ENCODE assay signal across 33 cellular contexts in the genomic region with DNA sequence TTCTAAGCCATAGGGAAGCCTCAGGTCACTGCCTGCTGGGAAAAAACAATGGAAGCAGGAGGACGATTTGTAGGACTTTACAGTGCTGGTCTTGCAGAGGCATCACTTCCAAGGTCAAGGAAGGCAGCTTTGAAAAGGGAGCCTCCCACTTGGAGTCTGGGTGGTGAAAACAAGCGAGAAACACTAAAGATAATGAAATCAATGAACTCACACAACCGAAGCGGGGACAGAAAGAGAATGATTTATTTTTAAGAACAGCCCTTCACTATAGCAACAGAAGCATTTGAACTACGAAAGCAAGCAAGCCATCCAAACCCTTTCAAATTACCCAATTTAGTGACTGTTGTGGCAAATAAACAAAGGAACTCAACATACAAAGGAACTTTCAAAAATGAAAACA.
DNase-seq lines count a peak whose midpoint lies in the region; ATAC-seq and TF ChIP-seq lines count a peak whose summit lies in the region.
"Had no signal": no experiment of that assay in that cellular context is flagged by ENCODE, and none has a peak within 500 bp of the region (broad histone marks: within the 10 kb centered on the region; RNA-seq: fewer than 3 reads in every experiment).

No MANE protein-coding gene starts in this region.

- H3K27ac Mint-ChIP-seq in nephron progenitor cell: peak overlapping the region; percentile 4
- H3K27ac Mint-ChIP-seq: activated T-helper 2 cell treated with anti-CD3 and anti-CD28 coated beads, Interferon-gamma antibody, Interleukin-2, Interleukin-4, amounts not matched to agents 10 μg/mL and 5 μg/mL and 100 μg/mL, durations not matched to agents 14 hours and 24 hours and 36 hours; CD4-positive, alpha-beta T cell; GM23338; IgD-negative memory B cell had no signal

- H3K9me3 ChIP-seq in left lung: peaks cover 0 to 13% of the 10 kb centered on the region in 2 donors
- H3K9me3 ChIP-seq: gastrocnemius medialis, sigmoid colon, tibial artery had no signal

- no peak for ATAC-seq in left lung
- ATAC-seq: gastrocnemius medialis, GM23338 had no signal

- H3K4me1 Mint-ChIP-seq in nephron progenitor cell: peaks cover 15% of the 10 kb centered on the region
- H3K4me1 Mint-ChIP-seq: GM23338, IgD-negative memory B cell had no signal

- H3K36me3 Mint-ChIP-seq in nephron progenitor cell (ENCODE audit: low read depth): peaks cover 3% of the 10 kb centered on the region
- H3K36me3 Mint-ChIP-seq: IgD-negative memory B cell had no signal

- H3K4me1 ChIP-seq in left lung: no peaks in the 10 kb centered on the region
- H3K4me1 ChIP-seq: gastrocnemius medialis, stomach had no signal

- H3K4me3 ChIP-seq in fibroblast of villous mesenchyme (ENCODE audit: low read depth, low read length) (no peak overlapping the region), left lung (no peak overlapping the region)
- H3K4me3 ChIP-seq: cardiac muscle cell, coronary artery, gastrocnemius medialis, GM23338, hepatocyte, sigmoid colon, stomach, tibial artery had no signal

- peak overlapping the region in 1 of 2 donors; percentile 49 for H3K27ac ChIP-seq in left lung
- H3K27ac ChIP-seq: 22Rv1, cardiac muscle cell, coronary artery, gastrocnemius medialis, hepatocyte, stomach, tibial artery, VCaP had no signal

- peaks cover 36% of the 10 kb centered on the region for H3K9me3 Mint-ChIP-seq in nephron progenitor cell
- H3K9me3 Mint-ChIP-seq: CD4-positive, alpha-beta T cell had no signal

- no peak for TF ChIP-seq CTCF in fibroblast of villous mesenchyme (IDR thresholded peaks at IDR 0.05; ENCODE audit: insufficient read depth, low read depth, low read length)
- TF ChIP-seq CTCF in nephron progenitor cell (IDR thresholded peaks at IDR 0.05): no peak
- no peak for TF ChIP-seq CTCF in left lung (IDR thresholded peaks at IDR 0.05)

- DNase-seq in NCI-H748 (lab: John Stamatoyannopoulos, UW; ENCODE audit: unreplicated experiment) (peak; percentile 34), NCI-H748 treated with DMSO at 0.1 percent for 48 hours (lab: John Stamatoyannopoulos, UW) (no peak), fibroblast of villous mesenchyme (ENCODE audit: low read depth) (peak; percentile 37), nephron progenitor cell (no peak), NCI-H510A treated with DMSO at 0.1 percent for 48 hours (lab: John Stamatoyannopoulos, UW) (no peak), NCI-H187 (lab: John Stamatoyannopoulos, UW) (no peak), left lung (no peak), DMS79 (lab: John Stamatoyannopoulos, UW) (no peak)
- DNase-seq: activated CD4-positive, alpha-beta T cell treated with anti-CD3 and anti-CD28 coated beads for 4 hours; activated naive CD4-positive, alpha-beta T cell treated with anti-CD3 and anti-CD28 coated beads, Interleukin-2, amount 50 U/mL, for 16 hours; AML-193; CD4-positive, alpha-beta T cell; effector CD8-positive, alpha-beta T cell; gastrocnemius medialis; NCI-H1048; NCI-H1930; NCI-H2171 treated with DMSO at 0.1 percent for 48 hours; NCI-H510A; OCI-M1; posterior cingulate gyrus; sigmoid colon; stimulated activated CD4-positive, alpha-beta T cell treated with anti-CD3 and anti-CD28 coated beads, Interleukin-4, amount 100 ng/mL, for 1 hour; stomach; T1000; tibial artery had no signal

- H3K36me3 ChIP-seq in left lung: no peaks in the 10 kb centered on the region
- H3K36me3 ChIP-seq: cardiac muscle cell, gastrocnemius medialis, sigmoid colon, stomach, tibial artery had no signal

- H3K27me3 Mint-ChIP-seq in nephron progenitor cell (ENCODE audit: low read depth, poor library complexity): peaks cover 7% of the 10 kb centered on the region
- H3K27me3 Mint-ChIP-seq: IgD-negative memory B cell had no signal

- no peaks in the 10 kb centered on the region for H3K27me3 ChIP-seq in left lung
- H3K27me3 ChIP-seq: cardiac muscle cell, gastrocnemius medialis, hepatocyte, sigmoid colon, stomach, tibial artery had no signal

- intact Hi-C loops in left lung (cut with DNase I): no loop called here

- H3K4me3 Mint-ChIP-seq in nephron progenitor cell: no peak overlapping the region
- H3K4me3 Mint-ChIP-seq: CD4-positive, alpha-beta T cell; GM23338; IgD-negative memory B cell had no signal

Comparison
In these comparisons a context has a peak if more than half of its experiments do, and no peak if none do; other contexts are left out.
1. DNase-seq: peak in NCI-H748 (single experiment) and fibroblast of villous mesenchyme (single experiment); none in NCI-H748 treated with DMSO at 0.1 percent for 48 hours (single experiment), nephron progenitor cell (single experiment), NCI-H510A treated with DMSO at 0.1 percent for 48 hours (single experiment), NCI-H187 (0 of 2), left lung (0 of 2) and DMS79 (single experiment).